12 cellular contexts compared by ENCODE assay signal in the genomic region with DNA sequence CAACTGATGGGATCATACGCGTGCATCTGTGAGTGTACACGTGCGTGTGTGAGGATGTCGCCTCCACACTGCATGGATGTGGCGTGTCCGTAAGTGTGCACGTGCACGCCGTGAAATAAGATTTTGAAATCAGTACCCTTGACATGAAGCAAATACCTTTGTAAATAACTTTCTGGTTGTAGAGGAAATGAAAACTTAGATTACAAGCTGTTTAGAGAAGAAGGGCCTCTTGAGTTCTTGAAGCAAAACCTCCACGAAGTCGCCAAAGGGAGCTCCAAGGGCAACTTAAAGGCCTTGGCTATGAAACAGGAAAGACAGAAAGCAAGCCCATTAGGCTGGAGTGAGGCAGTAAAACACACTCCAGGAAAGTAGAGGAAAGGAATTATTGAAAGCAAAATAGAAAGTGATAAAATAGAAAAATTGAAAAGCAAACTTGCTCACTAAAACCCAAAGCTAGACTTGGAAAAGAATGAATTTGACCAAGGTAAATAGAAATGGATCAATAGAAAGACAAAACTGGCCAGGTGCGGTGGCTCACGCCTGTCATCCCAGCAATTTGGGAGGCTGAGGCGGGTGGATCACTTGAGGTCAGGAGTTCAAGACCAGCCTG. TPM values are rescaled to one million over a fixed set of nuclear protein-coding genes. Genes with fewer than 3 reads are reported as not detected.
"Had no signal": no experiment of that assay in that cellular context is flagged by ENCODE, and none has a peak within 500 bp of the region (broad histone marks: within the 10 kb centered on the region; RNA-seq: fewer than 3 reads in every experiment).

No MANE protein-coding gene starts in this region.

- H3K27ac ChIP-seq: pancreas, uterus had no signal

- H3K9me3 ChIP-seq: pancreas, uterus had no signal

- H3K27me3 ChIP-seq: dorsolateral prefrontal cortex, pancreas, uterus had no signal

- H3K4me3 ChIP-seq: dorsolateral prefrontal cortex, pancreas, uterus had no signal

- DNase-seq: activated B cell treated with CpG ODN at 0.5 μM for 24 hours; activated CD4-positive, alpha-beta T cell treated with anti-CD3 and anti-CD28 coated beads for 48 hours; activated naive CD4-positive, alpha-beta T cell treated with Interleukin-2 at 50 U/mL for 16 hours; aorta; endodermal cell; glutamatergic neuron; kidney glomerular epithelial cell; SW 1271 had no signal

- FAIRE-seq: pancreas had no signal

- H3K36me3 ChIP-seq: pancreas, uterus had no signal

RNA-seq across cellular contexts. Expression of a gene that starts 50.6 kb away (rescaled TPM):
- total RNA-seq: T-helper 2 cell treated with Interferon-gamma antibody and Interleukin-4, amounts not matched to agents 100 ng/mL and 5 ng/mL, for 36 hours had no signal
